In genomic region chr16:84360170-84360569, GRCh38 we compare ENCODE assay signal across 13 cellular contexts. TPM values are rescaled to one million over a fixed set of nuclear protein-coding genes. Genes with fewer than 3 reads are reported as not detected.
DNase-seq lines count a peak whose midpoint lies in the region; ATAC-seq, FAIRE-seq and TF ChIP-seq lines count a peak whose summit lies in the region.
"Had no signal": no experiment of that assay in that cellular context is flagged by ENCODE, and none has a peak within 500 bp of the region (broad histone marks: within the 10 kb centered on the region; RNA-seq: fewer than 3 reads in every experiment).

No MANE protein-coding gene starts in this region.

- no peaks in the 10 kb centered on the region for H3K36me3 ChIP-seq in CD8-positive, alpha-beta T cell (ENCODE audit: insufficient read depth, low read length)
- H3K36me3 ChIP-seq in osteoblast (ENCODE audit: insufficient read depth, low read length), result no peaks in the 10 kb centered on the region
- no peaks in the 10 kb centered on the region for H3K36me3 ChIP-seq in pancreas
- H3K36me3 ChIP-seq: MG63, WERI-Rb-1 had no signal

- H3K4me3 Mint-ChIP-seq in CD8-positive, alpha-beta T cell, result no peak overlapping the region
- peak overlapping the region; percentile 41 for H3K4me3 Mint-ChIP-seq in activated T-helper 1 cell treated with anti-CD3 and anti-CD28 coated beads, Interleukin-12 subunit alpha, Interleukin-12 subunit beta, Interleukin-2, Interleukin-4 antibody, amounts not matched to agents 30 ng/mL and 10 ng/mL and 1 ng/mL, durations not matched to agents 14 hours and 24 hours and 36 hours
- H3K4me3 Mint-ChIP-seq in osteocyte (ENCODE audit: unreplicated experiment), result no peak overlapping the region

- H3K4me1 Mint-ChIP-seq in CD8-positive, alpha-beta T cell (ENCODE audit: low read depth), result peaks cover 18% of the 10 kb centered on the region
- peaks cover 31% of the 10 kb centered on the region for H3K4me1 Mint-ChIP-seq in activated T-helper 1 cell treated with anti-CD3 and anti-CD28 coated beads, Interleukin-12 subunit alpha, Interleukin-12 subunit beta, Interleukin-2, Interleukin-4 antibody, amounts not matched to agents 30 ng/mL and 10 ng/mL and 1 ng/mL, durations not matched to agents 14 hours and 24 hours and 36 hours (ENCODE audit: low read depth)
- H3K4me1 Mint-ChIP-seq in osteocyte (ENCODE audit: unreplicated experiment), result no peaks in the 10 kb centered on the region

- intact Hi-C loops in CD8-positive, alpha-beta T cell (cut with DNase I, micrococcal nuclease), result no loop called here
- intact Hi-C loops in activated T-helper 1 cell treated with anti-CD3 and anti-CD28 coated beads, Interleukin-12 subunit alpha, Interleukin-12 subunit beta, Interleukin-2, Interleukin-4 antibody, amounts not matched to agents 30 ng/mL and 10 ng/mL and 1 ng/mL, durations not matched to agents 14 hours and 24 hours and 36 hours (cut with micrococcal nuclease), result no loop called here
- intact Hi-C loops in pancreas (cut with DNase I) (no loop called here), Right ventricle myocardium superior (cut with DNase I) (no loop called here)

- H3K4me2 ChIP-seq in osteoblast (ENCODE audit: insufficient read depth, low read length), result no peak overlapping the region

- H3K27me3 ChIP-seq in CD8-positive, alpha-beta T cell (ENCODE audit: insufficient read depth, low read length), result no peaks in the 10 kb centered on the region
- H3K27me3 ChIP-seq in osteoblast (ENCODE audit: insufficient read depth, low read length) (peaks cover 19% of the 10 kb centered on the region), pancreas (no peaks in the 10 kb centered on the region)
- H3K27me3 ChIP-seq: MG63, testis had no signal

- WGBS in pancreas, 2 donors, result 76 to 79% methylated on average over 15 of the region's 15 CpGs

- no peaks in the 10 kb centered on the region for H3K9me3 ChIP-seq in CD8-positive, alpha-beta T cell (ENCODE audit: low read length)
- H3K9me3 ChIP-seq in osteoblast (ENCODE audit: low read depth, low read length) (no peaks in the 10 kb centered on the region), pancreas (no peaks in the 10 kb centered on the region)
- H3K9me3 ChIP-seq: MG63, testis had no signal

- H3K9me3 Mint-ChIP-seq in CD8-positive, alpha-beta T cell, result no peaks in the 10 kb centered on the region
- no peaks in the 10 kb centered on the region for H3K9me3 Mint-ChIP-seq in activated T-helper 1 cell treated with anti-CD3 and anti-CD28 coated beads, Interleukin-12 subunit alpha, Interleukin-12 subunit beta, Interleukin-2, Interleukin-4 antibody, amounts not matched to agents 30 ng/mL and 10 ng/mL and 1 ng/mL, durations not matched to agents 14 hours and 24 hours and 36 hours
- no peaks in the 10 kb centered on the region for H3K9me3 Mint-ChIP-seq in osteocyte (ENCODE audit: unreplicated experiment)

- H3K4me1 ChIP-seq in CD8-positive, alpha-beta T cell (ENCODE audit: insufficient read depth, low read length), result peaks cover 13% of the 10 kb centered on the region
- H3K4me1 ChIP-seq in osteoblast (ENCODE audit: insufficient read depth, low read length), result peaks cover 14% of the 10 kb centered on the region
- no peaks in the 10 kb centered on the region for H3K4me1 ChIP-seq in pancreas
- H3K4me1 ChIP-seq: testis had no signal

- H3K79me2 ChIP-seq in osteoblast (ENCODE audit: insufficient read depth, low read length), result no peaks in the 10 kb centered on the region

- H3K27me3 Mint-ChIP-seq in CD8-positive, alpha-beta T cell (ENCODE audit: low read depth), result peaks cover 8% of the 10 kb centered on the region
- H3K27me3 Mint-ChIP-seq in activated T-helper 1 cell treated with anti-CD3 and anti-CD28 coated beads, Interleukin-12 subunit alpha, Interleukin-12 subunit beta, Interleukin-2, Interleukin-4 antibody, amounts not matched to agents 30 ng/mL and 10 ng/mL and 1 ng/mL, durations not matched to agents 14 hours and 24 hours and 36 hours (ENCODE audit: insufficient read depth), result peaks cover 5% of the 10 kb centered on the region
- peaks cover 54% of the 10 kb centered on the region for H3K27me3 Mint-ChIP-seq in osteocyte (ENCODE audit: unreplicated experiment)

- CTCF ChIA-PET in CD8-positive, alpha-beta T cell (lab: Charles Lee), result no interaction called here

- peak in 3 of 7 experiments; percentile 24 to 72 (median 29) for DNase-seq in CD8-positive, alpha-beta T cell
- DNase-seq in RCC 7860 (ENCODE audit: low spot score) (peak; percentile 76), osteoblast (ENCODE audit: insufficient read length, low spot score, missing footprints) (peak; percentile 37), osteocyte (ENCODE audit: extremely low spot score, unreplicated experiment) (no peak), nucleus accumbens (lab: John Stamatoyannopoulos, UW) (no peak), pancreas (no peak), Right ventricle myocardium superior (no peak)
- peak; percentile 24 for DNase-seq in activated T-helper 1 cell treated with anti-CD3 and anti-CD28 coated beads, Interleukin-12 subunit alpha, Interleukin-12 subunit beta, Interleukin-2, Interleukin-4 antibody, amounts not matched to agents 30 ng/mL and 10 ng/mL and 1 ng/mL, durations not matched to agents 14 hours and 24 hours and 36 hours (ENCODE audit: low spot score)
- DNase-seq: caudate nucleus, MG63, testis, WERI-Rb-1 had no signal

- no peak for TF ChIP-seq CTCF in CD8-positive, alpha-beta T cell (IDR thresholded peaks at IDR 0.05)
- no peak for TF ChIP-seq CTCF in osteoblast (IDR thresholded peaks at IDR 0.05; ENCODE audit: extremely low read depth, low read depth, low read length)
- no peak for TF ChIP-seq CTCF in osteocyte (IDR thresholded peaks at IDR 0.05)
- TF ChIP-seq CTCF in pancreas (IDR thresholded peaks at IDR 0.05), result no peak

- H3K36me3 Mint-ChIP-seq in CD8-positive, alpha-beta T cell, result no peaks in the 10 kb centered on the region
- H3K36me3 Mint-ChIP-seq in activated T-helper 1 cell treated with anti-CD3 and anti-CD28 coated beads, Interleukin-12 subunit alpha, Interleukin-12 subunit beta, Interleukin-2, Interleukin-4 antibody, amounts not matched to agents 30 ng/mL and 10 ng/mL and 1 ng/mL, durations not matched to agents 14 hours and 24 hours and 36 hours (ENCODE audit: low read depth), result no peaks in the 10 kb centered on the region
- no peaks in the 10 kb centered on the region for H3K36me3 Mint-ChIP-seq in osteocyte (ENCODE audit: unreplicated experiment)

- no peak overlapping the region for H3K27ac ChIP-seq in CD8-positive, alpha-beta T cell (ENCODE audit: low read depth, low read length)
- H3K27ac ChIP-seq in osteoblast (ENCODE audit: low read depth, low read length), result no peak overlapping the region
- no peak overlapping the region for H3K27ac ChIP-seq in pancreas
- H3K27ac ChIP-seq: C4-2B, testis, WERI-Rb-1 had no signal

- peak overlapping the region; percentile 66 for H3K27ac Mint-ChIP-seq in CD8-positive, alpha-beta T cell
- H3K27ac Mint-ChIP-seq in activated T-helper 1 cell treated with anti-CD3 and anti-CD28 coated beads, Interleukin-12 subunit alpha, Interleukin-12 subunit beta, Interleukin-2, Interleukin-4 antibody, amounts not matched to agents 30 ng/mL and 10 ng/mL and 1 ng/mL, durations not matched to agents 14 hours and 24 hours and 36 hours, result peak overlapping the region; percentile 74
- H3K27ac Mint-ChIP-seq in osteocyte (ENCODE audit: unreplicated experiment), result no peak overlapping the region

- peak; percentile 29 for FAIRE-seq in RCC 7860 (lab: Jason Lieb, UNC)
- no peak for FAIRE-seq in pancreas (lab: Jason Lieb, UNC)

- no peak overlapping the region for H3K4me3 ChIP-seq in CD8-positive, alpha-beta T cell (ENCODE audit: low read depth, low read length)
- H3K4me3 ChIP-seq in osteoblast (ENCODE audit: insufficient read depth, low read length), result no peak overlapping the region
- H3K4me3 ChIP-seq in pancreas, result no peak overlapping the region
- H3K4me3 ChIP-seq: MG63, testis had no signal

- H2AFZ ChIP-seq in osteoblast (ENCODE audit: low read length), result no peak overlapping the region

- peak; percentile 66 for ATAC-seq in CD8-positive, alpha-beta T cell
- no peak for ATAC-seq in pancreas
- ATAC-seq in Right ventricle myocardium superior (ENCODE audit: poor library complexity), result no peak

- POLR2A ChIA-PET in CD8-positive, alpha-beta T cell (lab: Charles Lee), result no interaction called here

- no peaks in the 10 kb centered on the region for H4K20me1 ChIP-seq in osteoblast (ENCODE audit: insufficient read depth, low read length)

RNA-seq across cellular contexts. Expression of gene ATP2C2, which starts 8.2 kb away (rescaled TPM):
- total RNA-seq in CD8-positive, alpha-beta T cell, result not detected
- total RNA-seq in activated T-helper 1 cell treated with anti-CD3 and anti-CD28 coated beads, Interleukin-12 subunit alpha, Interleukin-12 subunit beta, Interleukin-2, Interleukin-4 antibody, amounts not matched to agents 30 ng/mL and 10 ng/mL and 1 ng/mL, durations not matched to agents 14 hours and 24 hours and 36 hours, result not detected in 2 replicates
- not detected in 2 replicates for total RNA-seq in osteoblast
- total RNA-seq in osteocyte, result not detected in 2 replicates
- 1 to 10 TPM in 3 of 6 donors, under 1 TPM in 3; 0.47 to 6.3 (median 1.8) TPM for total RNA-seq in pancreas
- polyA plus RNA-seq in pancreas, result 1 to 10 TPM; 1.7 to 2.8 TPM
- not detected for total RNA-seq in Right ventricle myocardium superior

Comparison
In these comparisons a context has a peak if more than half of its experiments do, and no peak if none do; other contexts are left out.
1. DNase-seq: peak in RCC 7860 (single experiment), activated T-helper 1 cell treated with anti-CD3 and anti-CD28 coated beads, Interleukin-12 subunit alpha, Interleukin-12 subunit beta, Interleukin-2, Interleukin-4 antibody, amounts not matched to agents 30 ng/mL and 10 ng/mL and 1 ng/mL, durations not matched to agents 14 hours and 24 hours and 36 hours (single experiment) and osteoblast (single experiment); none in osteocyte (single experiment), nucleus accumbens (0 of 56), pancreas (0 of 6) and Right ventricle myocardium superior (single experiment).